Comparison of ENCODE assay signal across 1 cellular context in genomic region chr6:37170273-37171140, GRCh38.
TF ChIP-seq lines count a peak whose summit lies in the region.

No MANE protein-coding gene starts in this region.

TF ChIP-seq in GM12878, 131 proteins besides CTCF, POLR2A, EP300 and RAD21 (continued from another document and continues in another):
- TF ChIP-seq ZBTB4 (CRISPR knock-in tag; IDR thresholded peaks at IDR 0.05) (no peak), ZNF592 (IDR thresholded peaks at IDR 0.05) (no peak), BCLAF1 (IDR thresholded peaks at IDR 0.05) (no peak), USF1 (IDR thresholded peaks at IDR 0.05; ENCODE audit: borderline replicate concordance, extremely low read length, insufficient read depth, low read depth, low read length) (no peak), BRCA1 (IDR thresholded peaks at IDR 0.05; ENCODE audit: low read depth, low read length) (no peak), TARDBP (IDR thresholded peaks at IDR 0.05; ENCODE audit: borderline replicate concordance) (no peak), GABPA (IDR thresholded peaks at IDR 0.05; ENCODE audit: low read depth) (no peak), ZNF217 (IDR thresholded peaks at IDR 0.05) (0 out of 2 replicates have a peak, but pooled peaks have one; percentile 41), TCF7 (IDR thresholded peaks at IDR 0.05; ENCODE audit: borderline replicate concordance) (no peak), PAX5 (IDR thresholded peaks at IDR 0.05; ENCODE audit: borderline replicate concordance, low read depth, low read length) (no peak), NR2F1 (conservative IDR thresholded peaks at IDR 0.05) (peak; percentile 63), STAT1 (conservative IDR thresholded peaks at IDR 0.05) (no peak), CBFB (IDR thresholded peaks at IDR 0.05; ENCODE audit: low read depth) (no peak), CBX3 (IDR thresholded peaks at IDR 0.05; ENCODE audit: borderline replicate concordance, low read depth) (no peak), MTA2 (IDR thresholded peaks at IDR 0.05; ENCODE audit: low read depth) (no peak), MYB (IDR thresholded peaks at IDR 0.05; ENCODE audit: borderline replicate concordance, low read depth, low read length) (no peak), DPF2 (IDR thresholded peaks at IDR 0.05) (peak; percentile 83), KAT2A (conservative IDR thresholded peaks at IDR 0.05; ENCODE audit: control insufficient read depth, low read depth, low read length) (no peak), FOXK2 (IDR thresholded peaks at IDR 0.05) (no peak), SMAD5 (IDR thresholded peaks at IDR 0.05; ENCODE audit: low read depth) (no peak), ZBTB33 (IDR thresholded peaks at IDR 0.05) (no peak), PKNOX1 (IDR thresholded peaks at IDR 0.05) (no peak), ZZZ3 (IDR thresholded peaks at IDR 0.05; ENCODE audit: control insufficient read depth, insufficient read length, low read depth) (no peak), SIN3A (IDR thresholded peaks at IDR 0.05; ENCODE audit: low read depth, low read length) (no peak; the same call in 1 of the 2 replicates), BCL11A (IDR thresholded peaks at IDR 0.05; ENCODE audit: low read depth, low read length) (no peak), CHD1 (IDR thresholded peaks at IDR 0.05; ENCODE audit: low read depth, low read length) (no peak), ZNF274 (IDR thresholded peaks at IDR 0.05; ENCODE audit: insufficient read depth, insufficient read length) (no peak), RFX5 (IDR thresholded peaks at IDR 0.05; ENCODE audit: low read depth, low read length) (no peak), IRF4 (IDR thresholded peaks at IDR 0.05; ENCODE audit: low read depth, low read length) (no peak), MTA3 (IDR thresholded peaks at IDR 0.05; ENCODE audit: borderline replicate concordance, low read length) (no peak), POU2F2 (IDR thresholded peaks at IDR 0.05; ENCODE audit: borderline replicate concordance, low read depth, low read length) (no peak), ZBTB40 (IDR thresholded peaks at IDR 0.05; ENCODE audit: borderline replicate concordance) (no peak), NBN (IDR thresholded peaks at IDR 0.05) (no peak), BACH1 (IDR thresholded peaks at IDR 0.05; ENCODE audit: borderline replicate concordance) (peak; percentile 88), HDAC2 (IDR thresholded peaks at IDR 0.05) (no peak), RUNX3 (IDR thresholded peaks at IDR 0.05; ENCODE audit: low read length) (peak; percentile 49; the same call in 1 of the 2 replicates), SREBF2 (IDR thresholded peaks at IDR 0.05; ENCODE audit: low read length) (no peak), BMI1 (IDR thresholded peaks at IDR 0.05; ENCODE audit: borderline replicate concordance) (no peak)
